8 cellular contexts compared by ENCODE assay signal in the genomic region with DNA sequence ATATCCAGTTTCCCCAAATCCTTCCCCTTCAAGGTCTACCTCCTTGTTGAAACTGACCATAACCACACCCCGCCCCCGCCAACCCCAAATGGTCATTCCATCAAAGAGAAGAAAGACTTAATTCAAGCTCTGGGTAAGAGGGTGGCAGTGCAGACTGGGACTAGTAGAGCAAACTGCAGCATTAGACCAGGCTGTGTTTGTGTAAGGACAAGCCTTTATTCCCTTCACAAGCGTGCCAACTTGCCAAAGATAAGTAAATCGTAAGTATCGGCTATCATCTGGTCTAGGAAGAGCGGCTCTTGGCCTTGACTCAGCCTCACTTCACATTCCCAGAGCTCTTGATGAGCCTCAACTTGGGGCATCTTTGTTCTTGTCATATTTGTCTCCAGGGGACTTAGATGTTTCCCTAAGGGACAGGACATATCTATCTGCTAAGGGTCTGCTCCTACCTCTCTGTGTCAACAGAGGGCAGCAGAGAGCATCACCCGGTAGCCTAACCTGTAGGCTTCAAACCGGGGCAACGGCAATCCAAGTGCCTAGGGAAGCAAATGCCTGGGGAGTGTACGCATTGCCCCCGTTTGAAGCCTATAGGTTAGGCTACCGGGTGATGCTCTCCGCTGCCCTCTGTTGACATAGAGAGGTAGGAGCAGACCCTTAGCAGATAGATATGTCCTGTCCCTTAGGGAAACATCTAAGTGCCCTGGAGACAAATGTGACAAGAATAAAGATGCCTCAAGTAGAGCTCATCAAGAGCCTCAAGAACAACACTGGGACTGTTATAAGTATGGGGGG. TPM values are rescaled to one million over a fixed set of nuclear protein-coding genes. Genes with fewer than 3 reads are reported as not detected.
DNase-seq lines count a peak whose midpoint lies in the region; TF ChIP-seq lines count a peak whose summit lies in the region.

No MANE protein-coding gene starts in this region.

- TF ChIP-seq CTCF in GM10248 (IDR thresholded peaks at IDR 0.05; ENCODE audit: control extremely low read depth, extremely low read depth, low read depth, missing control alignments): peak; percentile 71
- TF ChIP-seq CTCF in Loucy (conservative IDR thresholded peaks at IDR 0.05; ENCODE audit: low read length): peak; percentile 62
- peak in 5 of 6 experiments; percentile 17 to 73 (median 66) for TF ChIP-seq CTCF in Peyer's patch (IDR thresholded peaks at IDR 0.05)
- TF ChIP-seq CTCF in progenitor cell of endocrine pancreas (IDR thresholded peaks at IDR 0.05; ENCODE audit: unreplicated experiment): peak; percentile 64

- intact Hi-C loops in activated T-helper 1 cell treated with anti-CD3 and anti-CD28 coated beads, Interleukin-12 subunit alpha, Interleukin-12 subunit beta, Interleukin-2, Interleukin-4 antibody, amounts not matched to agents 30 ng/mL and 10 ng/mL and 1 ng/mL, durations not matched to agents 14 hours and 24 hours and 36 hours (cut with micrococcal nuclease): loop anchor here (1.0 to 5.0 kb wide), 4 partner anchors 9 to 221 kb away; a partner anchor contains a TSS

- POLR2A ChIA-PET in GM10248 (lab: Yijun Ruan, JAX): no interaction called here

- H3K9me3 ChIP-seq in Loucy (ENCODE audit: insufficient read depth, low read depth, low read length) (no peaks in the 10 kb centered on the region), Peyer's patch (no peaks in the 10 kb centered on the region)

- H3K4me2 ChIP-seq in Loucy (ENCODE audit: low read depth, low read length, poor library complexity, severe bottlenecking): no peak overlapping the region

- no peaks in the 10 kb centered on the region for H3K9me2 ChIP-seq in Loucy (replicated peaks; ENCODE audit: low read depth, low read length)

- H3K27ac Mint-ChIP-seq in activated T-helper 1 cell treated with anti-CD3 and anti-CD28 coated beads, Interleukin-12 subunit alpha, Interleukin-12 subunit beta, Interleukin-2, Interleukin-4 antibody, amounts not matched to agents 30 ng/mL and 10 ng/mL and 1 ng/mL, durations not matched to agents 14 hours and 24 hours and 36 hours: no peak overlapping the region
- no peak overlapping the region for H3K27ac Mint-ChIP-seq in progenitor cell of endocrine pancreas

- CTCF ChIA-PET in GM10248 (lab: Yijun Ruan, JAX): interaction anchor here (0.8 to 2.5 kb wide), 16 partner anchors 8 to 306 kb away, joined by 3 to 13 read pairs (median 4); a partner anchor contains a TSS

- H3K4me1 ChIP-seq in Loucy (ENCODE audit: insufficient read depth, low read length, poor library complexity, severe bottlenecking) (no peaks in the 10 kb centered on the region), Peyer's patch (no peaks in the 10 kb centered on the region)

- H3K79me2 ChIP-seq in Loucy (ENCODE audit: insufficient read depth, low read length): no peaks in the 10 kb centered on the region

- H3K9me3 Mint-ChIP-seq in activated T-helper 1 cell treated with anti-CD3 and anti-CD28 coated beads, Interleukin-12 subunit alpha, Interleukin-12 subunit beta, Interleukin-2, Interleukin-4 antibody, amounts not matched to agents 30 ng/mL and 10 ng/mL and 1 ng/mL, durations not matched to agents 14 hours and 24 hours and 36 hours: no peaks in the 10 kb centered on the region
- H3K9me3 Mint-ChIP-seq in progenitor cell of endocrine pancreas (ENCODE audit: low read depth): no peaks in the 10 kb centered on the region

- H3F3A ChIP-seq in Loucy (ENCODE audit: low read depth): no peaks in the 10 kb centered on the region

- H3K4me3 Mint-ChIP-seq in activated T-helper 1 cell treated with anti-CD3 and anti-CD28 coated beads, Interleukin-12 subunit alpha, Interleukin-12 subunit beta, Interleukin-2, Interleukin-4 antibody, amounts not matched to agents 30 ng/mL and 10 ng/mL and 1 ng/mL, durations not matched to agents 14 hours and 24 hours and 36 hours: no peak overlapping the region
- no peak overlapping the region for H3K4me3 Mint-ChIP-seq in progenitor cell of endocrine pancreas (ENCODE audit: low read depth)

- no peaks in the 10 kb centered on the region for H4K20me1 ChIP-seq in Loucy (ENCODE audit: insufficient read depth, low read length, poor library complexity, severe bottlenecking)

- DNase-seq in GM10248 (ENCODE audit: extremely low spot score): peak; percentile 74
- peak; percentile 72 for DNase-seq in HCEC 1CT
- peak; percentile 55 to 88 (median 61) for DNase-seq in Peyer's patch
- DNase-seq in activated T-helper 1 cell treated with anti-CD3 and anti-CD28 coated beads, Interleukin-12 subunit alpha, Interleukin-12 subunit beta, Interleukin-2, Interleukin-4 antibody, amounts not matched to agents 30 ng/mL and 10 ng/mL and 1 ng/mL, durations not matched to agents 14 hours and 24 hours and 36 hours (ENCODE audit: low spot score): peak; percentile 68
- DNase-seq in globus pallidus (ENCODE audit: low spot score): peak; percentile 63
- DNase-seq in progenitor cell of endocrine pancreas (ENCODE audit: low spot score, unreplicated experiment): peak; percentile 47
- no peak for DNase-seq in amniotic stem cell (lab: John Stamatoyannopoulos, UW)

- H3K9ac ChIP-seq in Loucy (ENCODE audit: low read depth, low read length, poor library complexity, severe bottlenecking): no peak overlapping the region

- H3K27me3 Mint-ChIP-seq in activated T-helper 1 cell treated with anti-CD3 and anti-CD28 coated beads, Interleukin-12 subunit alpha, Interleukin-12 subunit beta, Interleukin-2, Interleukin-4 antibody, amounts not matched to agents 30 ng/mL and 10 ng/mL and 1 ng/mL, durations not matched to agents 14 hours and 24 hours and 36 hours (ENCODE audit: insufficient read depth): peaks cover 22% of the 10 kb centered on the region
- H3K27me3 Mint-ChIP-seq in progenitor cell of endocrine pancreas: peaks cover 2% of the 10 kb centered on the region

- no peak overlapping the region for H3K27ac ChIP-seq in Peyer's patch

- H3K4me3 ChIP-seq in Loucy (ENCODE audit: low read length, poor library complexity, severe bottlenecking): no peak overlapping the region
- H3K4me3 ChIP-seq in Peyer's patch: no peak overlapping the region

- H3K27me3 ChIP-seq in Loucy (ENCODE audit: insufficient read depth, low read length, poor library complexity, severe bottlenecking): no peaks in the 10 kb centered on the region
- no peaks in the 10 kb centered on the region for H3K27me3 ChIP-seq in Peyer's patch

- no peak for TF ChIP-seq POLR2A in Peyer's patch (IDR thresholded peaks at IDR 0.05)

- H3K36me3 ChIP-seq in Loucy (ENCODE audit: insufficient read depth, low read length) (no peaks in the 10 kb centered on the region), Peyer's patch (no peaks in the 10 kb centered on the region)

- no peaks in the 10 kb centered on the region for H3K4me1 Mint-ChIP-seq in activated T-helper 1 cell treated with anti-CD3 and anti-CD28 coated beads, Interleukin-12 subunit alpha, Interleukin-12 subunit beta, Interleukin-2, Interleukin-4 antibody, amounts not matched to agents 30 ng/mL and 10 ng/mL and 1 ng/mL, durations not matched to agents 14 hours and 24 hours and 36 hours (ENCODE audit: low read depth)
- H3K4me1 Mint-ChIP-seq in progenitor cell of endocrine pancreas (ENCODE audit: low read depth): no peaks in the 10 kb centered on the region

- H3K36me3 Mint-ChIP-seq in activated T-helper 1 cell treated with anti-CD3 and anti-CD28 coated beads, Interleukin-12 subunit alpha, Interleukin-12 subunit beta, Interleukin-2, Interleukin-4 antibody, amounts not matched to agents 30 ng/mL and 10 ng/mL and 1 ng/mL, durations not matched to agents 14 hours and 24 hours and 36 hours (ENCODE audit: low read depth): no peaks in the 10 kb centered on the region
- H3K36me3 Mint-ChIP-seq in progenitor cell of endocrine pancreas (ENCODE audit: insufficient read depth): no peaks in the 10 kb centered on the region

- peak overlapping the region; percentile 16; the same call in 1 of the 2 replicates for H2AFZ ChIP-seq in Loucy (ENCODE audit: low read length)

RNA-seq across cellular contexts. Expression of a gene that starts 8.9 kb away (rescaled TPM):
- total RNA-seq in Peyer's patch (10 to 100 TPM; 40.4 to 60.2 (median 52.1) TPM), progenitor cell of endocrine pancreas (29.6 and 31.0 TPM in 2 replicates)
- total RNA-seq in activated T-helper 1 cell treated with anti-CD3 and anti-CD28 coated beads, Interleukin-12 subunit alpha, Interleukin-12 subunit beta, Interleukin-2, Interleukin-4 antibody, amounts not matched to agents 30 ng/mL and 10 ng/mL and 1 ng/mL, durations not matched to agents 14 hours and 24 hours and 36 hours: 12.2 and 12.5 TPM in 2 replicates
